8 cellular contexts compared by ENCODE assay signal in genomic region chr13:103188688-103189326, GRCh38.
DNase-seq lines count a peak whose midpoint lies in the region; ATAC-seq and TF ChIP-seq lines count a peak whose summit lies in the region.

No MANE protein-coding gene starts in this region.

- H3K9ac ChIP-seq in endodermal cell (ENCODE audit: extremely low read depth, low read length, poor library complexity, severe bottlenecking) = no peak overlapping the region

- no peaks in the 10 kb centered on the region for H3K9me3 Mint-ChIP-seq in endodermal cell

- H3K36me3 ChIP-seq in endodermal cell (ENCODE audit: control insufficient read depth, insufficient read depth, low read length) (no peaks in the 10 kb centered on the region), vagina (no peaks in the 10 kb centered on the region)

- H3K9me3 ChIP-seq in endodermal cell (ENCODE audit: control insufficient read depth, low read length) (no peaks in the 10 kb centered on the region), vagina (no peaks in the 10 kb centered on the region)

- no peak overlapping the region for H3K27ac Mint-ChIP-seq in endodermal cell

- DNase-seq in COLO829 (ENCODE audit: low spot score) (peak; percentile 30), NCI-H345 treated with DMSO at 0.1 percent for 48 hours (lab: John Stamatoyannopoulos, UW; ENCODE audit: unreplicated experiment) (peak; percentile 51), endodermal cell (no peak), putamen (ENCODE audit: low spot score) (peak; percentile 25), vagina (ENCODE audit: extremely low spot score in 2 of 2) (no peak), EL (no peak)

- H3K4me3 ChIP-seq in endodermal cell (ENCODE audit: low read length) (no peak overlapping the region), vagina (no peak overlapping the region)

- ATAC-seq in GM21619 (IDR thresholded peaks at IDR 0.05; ENCODE audit: unreplicated experiment) (peak; percentile 59), HG02970 (IDR thresholded peaks at IDR 0.05; ENCODE audit: low FRiP score, unreplicated experiment) (no peak)

- H3K4me3 Mint-ChIP-seq in endodermal cell = no peak overlapping the region

- no peak for TF ChIP-seq POLR2A in vagina (IDR thresholded peaks at IDR 0.05)

- H3K27me3 ChIP-seq in endodermal cell (ENCODE audit: control insufficient read depth, insufficient read depth, low read length, poor library complexity, severe bottlenecking) (peaks cover 9% of the 10 kb centered on the region), vagina (no peaks in the 10 kb centered on the region)

- intact Hi-C loops in vagina (cut with DNase I) = no loop called here

- WGBS in endodermal cell (ENCODE audit: insufficient coverage in 1 of 2, insufficient read length in 1 of 2), 2 experiments = 75% methylated on average over 2 of the region's 3 CpGs; no CpG with 5 or more reads in 1 of the 2 experiments

- TF ChIP-seq CTCF in endodermal cell (conservative IDR thresholded peaks at IDR 0.05) = peak; percentile 88
- TF ChIP-seq CTCF in vagina (IDR thresholded peaks at IDR 0.05) = no peak

- no peak overlapping the region for H3K27ac ChIP-seq in endodermal cell (ENCODE audit: low read depth, low read length)
- H3K27ac ChIP-seq in vagina = no peak overlapping the region

- no peaks in the 10 kb centered on the region for H3K36me3 Mint-ChIP-seq in endodermal cell (ENCODE audit: low read depth)

- H3K27me3 Mint-ChIP-seq in endodermal cell (ENCODE audit: insufficient read depth) = peaks cover 15% of the 10 kb centered on the region

- H3K4me1 ChIP-seq in endodermal cell (ENCODE audit: control insufficient read depth, insufficient read depth, low read length) = no peaks in the 10 kb centered on the region
- H3K4me1 ChIP-seq in vagina = no peaks in the 10 kb centered on the region

- H3K4me1 Mint-ChIP-seq in endodermal cell = peaks cover 15% of the 10 kb centered on the region

Comparison
In these comparisons a context has a peak if more than half of its experiments do, and no peak if none do; other contexts are left out.
1. DNase-seq: peak in COLO829 (single experiment), NCI-H345 treated with DMSO at 0.1 percent for 48 hours (single experiment) and putamen (single experiment); none in endodermal cell (single experiment), vagina (0 of 2) and EL (single experiment).